In genomic region chr2:9145109-9145751, GRCh38 we compare ENCODE assay signal across 16 cellular contexts.
DNase-seq lines count a peak whose midpoint lies in the region; ATAC-seq and TF ChIP-seq lines count a peak whose summit lies in the region.
"Had no signal": no experiment of that assay in that cellular context is flagged by ENCODE, and none has a peak within 500 bp of the region (broad histone marks: within the 10 kb centered on the region; RNA-seq: fewer than 3 reads in every experiment).

No MANE protein-coding gene starts in this region.

- H3K79me2 ChIP-seq in mesendoderm (ENCODE audit: control insufficient read depth, insufficient read depth, low read length): no peaks in the 10 kb centered on the region

- H3K9ac ChIP-seq in mesendoderm (ENCODE audit: low read length): no peak overlapping the region

- H3K18ac ChIP-seq in mesendoderm (ENCODE audit: low read length): no peak overlapping the region

- DNase-seq in AG09319 (ENCODE audit: extremely low read depth, low read depth): peak; percentile 35
- peak; percentile 48 for DNase-seq in HT1080 (ENCODE audit: low read depth)
- no peak for DNase-seq in epithelial cell of prostate (ENCODE audit: low read depth, low spot score)
- DNase-seq in mesendoderm: no peak
- no peak for DNase-seq in NOMO-1 treated with dmso at 0.1 percent for 144 hours (lab: John Stamatoyannopoulos, UW; ENCODE audit: unreplicated experiment)
- no peak for DNase-seq in cortex of kidney (lab: John Stamatoyannopoulos, UW)
- DNase-seq in activated naive CD4-positive, alpha-beta T cell (lab: John Stamatoyannopoulos, UW): no peak
- DNase-seq: activated naive CD4-positive, alpha-beta T cell treated with anti-CD3 and anti-CD28 coated beads for 36 hours; dermis blood vessel endothelial cell; heart right ventricle; NCI-H446 treated with DMSO at 0.1 percent for 48 hours; psoas muscle; SHP77 treated with DMSO at 0.1 percent for 48 hours; stimulated activated CD4-positive, alpha-beta T cell treated with anti-CD3 and anti-CD28 coated beads, Interleukin-4, amount 100 ng/mL, for 24 hours; stimulated activated naive CD4-positive, alpha-beta T cell treated with Interleukin-2 at 50 U/mL for 16 hours had no signal

- no peak overlapping the region for H4K8ac ChIP-seq in mesendoderm (ENCODE audit: low read depth, low read length)

- H2BK120ac ChIP-seq in mesendoderm (ENCODE audit: low read depth, low read length): no peak overlapping the region

- H3K4ac ChIP-seq in mesendoderm (ENCODE audit: low read depth, low read length): no peak overlapping the region

- no peak overlapping the region for H4K5ac ChIP-seq in mesendoderm (ENCODE audit: low read length)

- no peaks in the 10 kb centered on the region for H3K27me3 ChIP-seq in mesendoderm (ENCODE audit: insufficient read depth, low read length, poor library complexity)

- H3K4me1 ChIP-seq in mesendoderm (ENCODE audit: control insufficient read depth, low read depth, low read length): no peaks in the 10 kb centered on the region
- H3K4me1 ChIP-seq: psoas muscle had no signal

- H3K23ac ChIP-seq in mesendoderm (ENCODE audit: low read length): no peak overlapping the region

- H3K36me3 ChIP-seq in mesendoderm (ENCODE audit: control insufficient read depth, insufficient read depth, low read length): no peaks in the 10 kb centered on the region
- H3K36me3 ChIP-seq: heart right ventricle had no signal

- H3K4me2 ChIP-seq in mesendoderm (ENCODE audit: low read length): no peak overlapping the region

- H2BK15ac ChIP-seq in mesendoderm (replicated peaks; ENCODE audit: low read depth): no peak overlapping the region

- H3K56ac ChIP-seq in mesendoderm (ENCODE audit: low read length): peak overlapping the region; percentile 34

- WGBS in mesendoderm (ENCODE audit: extremely low coverage, insufficient coverage, low lambda C conversion rate): no CpG with 5 or more reads among the region's 13 CpGs

- ATAC-seq in GM18511 (IDR thresholded peaks at IDR 0.05; ENCODE audit: unreplicated experiment): no peak
- ATAC-seq: psoas muscle had no signal

- no peak overlapping the region for H3K4me3 ChIP-seq in mesendoderm (ENCODE audit: low read length)
- H3K4me3 ChIP-seq: heart right ventricle, psoas muscle had no signal

- no peak for TF ChIP-seq CTCF in AG09319 (IDR thresholded peaks at IDR 0.05; ENCODE audit: low read depth, low read length)

- H3K27ac ChIP-seq in epithelial cell of prostate (peak overlapping the region; percentile 40), mesendoderm (ENCODE audit: low read depth, low read length) (no peak overlapping the region)
- H3K27ac ChIP-seq: heart right ventricle, psoas muscle had no signal

- H2BK5ac ChIP-seq in mesendoderm (ENCODE audit: low read length): no peak overlapping the region

- H3K79me1 ChIP-seq in mesendoderm (ENCODE audit: low read length): no peaks in the 10 kb centered on the region

- H2AK5ac ChIP-seq in mesendoderm (ENCODE audit: low read length): no peak overlapping the region

Comparison
In these comparisons a context has a peak if more than half of its experiments do, and no peak if none do; other contexts are left out.
1. DNase-seq: peak in AG09319 (single experiment) and HT1080 (single experiment); none in epithelial cell of prostate (single experiment), mesendoderm (single experiment), NOMO-1 treated with dmso at 0.1 percent for 144 hours (single experiment), cortex of kidney (single experiment) and activated naive CD4-positive, alpha-beta T cell (0 of 4).